In the genomic region with DNA sequence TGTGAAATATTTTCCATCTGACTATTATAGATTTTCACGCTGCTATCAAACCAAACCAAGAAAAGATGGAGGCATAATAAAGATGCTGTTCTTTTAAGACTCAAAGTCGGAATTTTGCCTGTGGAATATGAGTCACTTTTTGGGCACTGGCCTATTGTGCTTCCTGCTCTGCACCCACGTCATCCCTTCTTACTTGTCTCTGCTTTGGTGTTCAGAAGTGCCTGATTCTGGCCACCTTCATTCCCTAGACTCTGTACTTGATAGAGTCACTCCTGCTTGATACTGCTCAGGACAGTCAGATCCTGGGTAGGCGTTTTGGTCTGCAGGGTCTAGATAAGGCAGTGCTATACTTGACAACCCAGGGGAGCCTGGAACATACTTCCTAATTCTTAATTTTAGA, we compare ENCODE assay signal across 3 cellular contexts.
TF ChIP-seq lines count a peak whose summit lies in the region.

No MANE protein-coding gene starts in this region.

TF ChIP-seq in liver, 16 proteins besides CTCF, POLR2A, EP300 and RAD21:
- TF ChIP-seq JUND (IDR thresholded peaks at IDR 0.05), result peak; percentile 31 to 34
- no peak for TF ChIP-seq RXRA (IDR thresholded peaks at IDR 0.05)

TF ChIP-seq in HepG2, 621 proteins besides CTCF, POLR2A, EP300 and RAD21:
- TF ChIP-seq ZKSCAN8 (CRISPR knock-in tag; IDR thresholded peaks at IDR 0.05; ENCODE audit: borderline replicate concordance) (no peak), NCOA5 (CRISPR knock-in tag; IDR thresholded peaks at IDR 0.05) (no peak), NCOR1 (IDR thresholded peaks at IDR 0.05; ENCODE audit: borderline replicate concordance, low read length) (no peak), KLF11 (CRISPR knock-in tag; IDR thresholded peaks at IDR 0.05) (no peak), ARHGAP35 (CRISPR knock-in tag; IDR thresholded peaks at IDR 0.05; ENCODE audit: borderline replicate concordance) (no peak), ZNF549 (CRISPR knock-in tag; IDR thresholded peaks at IDR 0.05) (no peak), ZNF615 (CRISPR knock-in tag; IDR thresholded peaks at IDR 0.05; ENCODE audit: borderline replicate concordance) (no peak), AKAP8 (CRISPR knock-in tag; IDR thresholded peaks at IDR 0.05) (no peak), ZNF441 (CRISPR knock-in tag; IDR thresholded peaks at IDR 0.05; ENCODE audit: borderline replicate concordance) (no peak), ZNF777 (CRISPR knock-in tag; IDR thresholded peaks at IDR 0.05) (no peak), RARG (CRISPR knock-in tag; IDR thresholded peaks at IDR 0.05; ENCODE audit: low read depth) (no peak), E2F5 (CRISPR knock-in tag; conservative IDR thresholded peaks at IDR 0.05) (no peak), PITX1 (CRISPR knock-in tag; IDR thresholded peaks at IDR 0.05) (no peak), ZNF3 (CRISPR knock-in tag; IDR thresholded peaks at IDR 0.05) (no peak), TSC22D2 (CRISPR knock-in tag; IDR thresholded peaks at IDR 0.05; ENCODE audit: borderline replicate concordance) (no peak), SMYD3 (CRISPR knock-in tag; IDR thresholded peaks at IDR 0.05) (no peak), FOXJ3 (CRISPR knock-in tag; IDR thresholded peaks at IDR 0.05; ENCODE audit: borderline replicate concordance) (no peak), ZBTB39 (CRISPR knock-in tag; IDR thresholded peaks at IDR 0.05) (no peak), SALL2 (CRISPR knock-in tag; IDR thresholded peaks at IDR 0.05) (no peak)
- TF ChIP-seq, protein P1, sequence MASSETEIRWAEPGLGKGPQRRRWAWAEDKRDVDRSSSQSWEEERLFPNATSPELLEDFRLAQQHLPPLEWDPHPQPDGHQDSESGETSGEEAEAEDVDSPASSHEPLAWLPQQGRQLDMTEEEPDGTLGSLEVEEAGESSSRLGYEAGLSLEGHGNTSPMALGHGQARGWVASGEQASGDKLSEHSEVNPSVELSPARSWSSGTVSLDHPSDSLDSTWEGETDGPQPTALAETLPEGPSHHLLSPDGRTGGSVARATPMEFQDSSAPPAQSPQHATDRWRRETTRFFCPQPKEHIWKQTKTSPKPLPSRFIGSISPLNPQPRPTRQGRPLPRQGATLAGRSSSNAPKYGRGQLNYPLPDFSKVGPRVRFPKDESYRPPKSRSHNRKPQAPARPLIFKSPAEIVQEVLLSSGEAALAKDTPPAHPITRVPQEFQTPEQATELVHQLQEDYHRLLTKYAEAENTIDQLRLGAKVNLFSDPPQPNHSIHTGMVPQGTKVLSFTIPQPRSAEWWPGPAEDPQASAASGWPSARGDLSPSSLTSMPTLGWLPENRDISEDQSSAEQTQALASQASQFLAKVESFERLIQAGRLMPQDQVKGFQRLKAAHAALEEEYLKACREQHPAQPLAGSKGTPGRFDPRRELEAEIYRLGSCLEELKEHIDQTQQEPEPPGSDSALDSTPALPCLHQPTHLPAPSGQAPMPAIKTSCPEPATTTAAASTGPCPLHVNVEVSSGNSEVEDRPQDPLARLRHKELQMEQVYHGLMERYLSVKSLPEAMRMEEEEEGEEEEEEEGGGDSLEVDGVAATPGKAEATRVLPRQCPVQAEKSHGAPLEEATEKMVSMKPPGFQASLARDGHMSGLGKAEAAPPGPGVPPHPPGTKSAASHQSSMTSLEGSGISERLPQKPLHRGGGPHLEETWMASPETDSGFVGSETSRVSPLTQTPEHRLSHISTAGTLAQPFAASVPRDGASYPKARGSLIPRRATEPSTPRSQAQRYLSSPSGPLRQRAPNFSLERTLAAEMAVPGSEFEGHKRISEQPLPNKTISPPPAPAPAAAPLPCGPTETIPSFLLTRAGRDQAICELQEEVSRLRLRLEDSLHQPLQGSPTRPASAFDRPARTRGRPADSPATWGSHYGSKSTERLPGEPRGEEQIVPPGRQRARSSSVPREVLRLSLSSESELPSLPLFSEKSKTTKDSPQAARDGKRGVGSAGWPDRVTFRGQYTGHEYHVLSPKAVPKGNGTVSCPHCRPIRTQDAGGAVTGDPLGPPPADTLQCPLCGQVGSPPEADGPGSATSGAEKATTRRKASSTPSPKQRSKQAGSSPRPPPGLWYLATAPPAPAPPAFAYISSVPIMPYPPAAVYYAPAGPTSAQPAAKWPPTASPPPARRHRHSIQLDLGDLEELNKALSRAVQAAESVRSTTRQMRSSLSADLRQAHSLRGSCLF (CRISPR knock-in tag; IDR thresholded peaks at IDR 0.05; ENCODE audit: borderline replicate concordance), result no peak

TF ChIP-seq in WTC11, 78 proteins besides CTCF, POLR2A, EP300 and RAD21 (continues in another document):
- TF ChIP-seq, protein P2, sequence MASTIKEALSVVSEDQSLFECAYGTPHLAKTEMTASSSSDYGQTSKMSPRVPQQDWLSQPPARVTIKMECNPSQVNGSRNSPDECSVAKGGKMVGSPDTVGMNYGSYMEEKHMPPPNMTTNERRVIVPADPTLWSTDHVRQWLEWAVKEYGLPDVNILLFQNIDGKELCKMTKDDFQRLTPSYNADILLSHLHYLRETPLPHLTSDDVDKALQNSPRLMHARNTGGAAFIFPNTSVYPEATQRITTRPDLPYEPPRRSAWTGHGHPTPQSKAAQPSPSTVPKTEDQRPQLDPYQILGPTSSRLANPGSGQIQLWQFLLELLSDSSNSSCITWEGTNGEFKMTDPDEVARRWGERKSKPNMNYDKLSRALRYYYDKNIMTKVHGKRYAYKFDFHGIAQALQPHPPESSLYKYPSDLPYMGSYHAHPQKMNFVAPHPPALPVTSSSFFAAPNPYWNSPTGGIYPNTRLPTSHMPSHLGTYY (CRISPR knock-in tag; IDR thresholded peaks at IDR 0.05), result no peak
- TF ChIP-seq ZNF232 (CRISPR knock-in tag; IDR thresholded peaks at IDR 0.05), result no peak
- TF ChIP-seq RORB (CRISPR knock-in tag; IDR thresholded peaks at IDR 0.05), result no peak
- no peak for TF ChIP-seq ZNF281 (CRISPR knock-in tag; IDR thresholded peaks at IDR 0.05)
- TF ChIP-seq, protein P3, sequence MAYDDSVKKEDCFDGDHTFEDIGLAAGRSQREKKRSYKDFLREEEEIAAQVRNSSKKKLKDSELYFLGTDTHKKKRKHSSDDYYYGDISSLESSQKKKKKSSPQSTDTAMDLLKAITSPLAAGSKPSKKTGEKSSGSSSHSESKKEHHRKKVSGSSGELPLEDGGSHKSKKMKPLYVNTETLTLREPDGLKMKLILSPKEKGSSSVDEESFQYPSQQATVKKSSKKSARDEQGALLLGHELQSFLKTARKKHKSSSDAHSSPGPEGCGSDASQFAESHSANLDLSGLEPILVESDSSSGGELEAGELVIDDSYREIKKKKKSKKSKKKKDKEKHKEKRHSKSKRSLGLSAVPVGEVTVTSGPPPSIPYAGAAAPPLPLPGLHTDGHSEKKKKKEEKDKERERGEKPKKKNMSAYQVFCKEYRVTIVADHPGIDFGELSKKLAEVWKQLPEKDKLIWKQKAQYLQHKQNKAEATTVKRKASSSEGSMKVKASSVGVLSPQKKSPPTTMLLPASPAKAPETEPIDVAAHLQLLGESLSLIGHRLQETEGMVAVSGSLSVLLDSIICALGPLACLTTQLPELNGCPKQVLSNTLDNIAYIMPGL (CRISPR knock-in tag; IDR thresholded peaks at IDR 0.05), result no peak
- TF ChIP-seq ARID4B (CRISPR knock-in tag; IDR thresholded peaks at IDR 0.05; ENCODE audit: borderline replicate concordance), result no peak
- TF ChIP-seq, protein P4, sequence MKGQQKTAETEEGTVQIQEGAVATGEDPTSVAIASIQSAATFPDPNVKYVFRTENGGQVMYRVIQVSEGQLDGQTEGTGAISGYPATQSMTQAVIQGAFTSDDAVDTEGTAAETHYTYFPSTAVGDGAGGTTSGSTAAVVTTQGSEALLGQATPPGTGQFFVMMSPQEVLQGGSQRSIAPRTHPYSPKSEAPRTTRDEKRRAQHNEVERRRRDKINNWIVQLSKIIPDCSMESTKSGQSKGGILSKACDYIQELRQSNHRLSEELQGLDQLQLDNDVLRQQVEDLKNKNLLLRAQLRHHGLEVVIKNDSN (CRISPR knock-in tag; IDR thresholded peaks at IDR 0.05), result no peak
- TF ChIP-seq, protein P5, sequence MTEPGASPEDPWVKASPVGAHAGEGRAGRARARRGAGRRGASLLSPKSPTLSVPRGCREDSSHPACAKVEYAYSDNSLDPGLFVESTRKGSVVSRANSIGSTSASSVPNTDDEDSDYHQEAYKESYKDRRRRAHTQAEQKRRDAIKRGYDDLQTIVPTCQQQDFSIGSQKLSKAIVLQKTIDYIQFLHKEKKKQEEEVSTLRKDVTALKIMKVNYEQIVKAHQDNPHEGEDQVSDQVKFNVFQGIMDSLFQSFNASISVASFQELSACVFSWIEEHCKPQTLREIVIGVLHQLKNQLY (CRISPR knock-in tag; IDR thresholded peaks at IDR 0.05), result no peak
- no peak for TF ChIP-seq MXD4 (CRISPR knock-in tag; IDR thresholded peaks at IDR 0.05; ENCODE audit: borderline replicate concordance)
- TF ChIP-seq MYBL2 (CRISPR knock-in tag; IDR thresholded peaks at IDR 0.05), result no peak
- TF ChIP-seq CREM (CRISPR knock-in tag; IDR thresholded peaks at IDR 0.05), result no peak
- no peak for TF ChIP-seq ZNF416 (CRISPR knock-in tag; IDR thresholded peaks at IDR 0.05)
- TF ChIP-seq EMX1 (CRISPR knock-in tag; IDR thresholded peaks at IDR 0.05), result no peak
- TF ChIP-seq ZNF423 (CRISPR knock-in tag; IDR thresholded peaks at IDR 0.05), result no peak
- TF ChIP-seq, protein P6, sequence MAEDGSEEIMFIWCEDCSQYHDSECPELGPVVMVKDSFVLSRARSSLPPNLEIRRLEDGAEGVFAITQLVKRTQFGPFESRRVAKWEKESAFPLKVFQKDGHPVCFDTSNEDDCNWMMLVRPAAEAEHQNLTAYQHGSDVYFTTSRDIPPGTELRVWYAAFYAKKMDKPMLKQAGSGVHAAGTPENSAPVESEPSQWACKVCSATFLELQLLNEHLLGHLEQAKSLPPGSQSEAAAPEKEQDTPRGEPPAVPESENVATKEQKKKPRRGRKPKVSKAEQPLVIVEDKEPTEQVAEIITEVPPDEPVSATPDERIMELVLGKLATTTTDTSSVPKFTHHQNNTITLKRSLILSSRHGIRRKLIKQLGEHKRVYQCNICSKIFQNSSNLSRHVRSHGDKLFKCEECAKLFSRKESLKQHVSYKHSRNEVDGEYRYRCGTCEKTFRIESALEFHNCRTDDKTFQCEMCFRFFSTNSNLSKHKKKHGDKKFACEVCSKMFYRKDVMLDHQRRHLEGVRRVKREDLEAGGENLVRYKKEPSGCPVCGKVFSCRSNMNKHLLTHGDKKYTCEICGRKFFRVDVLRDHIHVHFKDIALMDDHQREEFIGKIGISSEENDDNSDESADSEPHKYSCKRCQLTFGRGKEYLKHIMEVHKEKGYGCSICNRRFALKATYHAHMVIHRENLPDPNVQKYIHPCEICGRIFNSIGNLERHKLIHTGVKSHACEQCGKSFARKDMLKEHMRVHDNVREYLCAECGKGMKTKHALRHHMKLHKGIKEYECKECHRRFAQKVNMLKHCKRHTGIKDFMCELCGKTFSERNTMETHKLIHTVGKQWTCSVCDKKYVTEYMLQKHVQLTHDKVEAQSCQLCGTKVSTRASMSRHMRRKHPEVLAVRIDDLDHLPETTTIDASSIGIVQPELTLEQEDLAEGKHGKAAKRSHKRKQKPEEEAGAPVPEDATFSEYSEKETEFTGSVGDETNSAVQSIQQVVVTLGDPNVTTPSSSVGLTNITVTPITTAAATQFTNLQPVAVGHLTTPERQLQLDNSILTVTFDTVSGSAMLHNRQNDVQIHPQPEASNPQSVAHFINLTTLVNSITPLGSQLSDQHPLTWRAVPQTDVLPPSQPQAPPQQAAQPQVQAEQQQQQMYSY (CRISPR knock-in tag; IDR thresholded peaks at IDR 0.05), result no peak
- TF ChIP-seq CBFB (CRISPR knock-in tag; IDR thresholded peaks at IDR 0.05; ENCODE audit: low read depth), result no peak
- TF ChIP-seq, protein P7, sequence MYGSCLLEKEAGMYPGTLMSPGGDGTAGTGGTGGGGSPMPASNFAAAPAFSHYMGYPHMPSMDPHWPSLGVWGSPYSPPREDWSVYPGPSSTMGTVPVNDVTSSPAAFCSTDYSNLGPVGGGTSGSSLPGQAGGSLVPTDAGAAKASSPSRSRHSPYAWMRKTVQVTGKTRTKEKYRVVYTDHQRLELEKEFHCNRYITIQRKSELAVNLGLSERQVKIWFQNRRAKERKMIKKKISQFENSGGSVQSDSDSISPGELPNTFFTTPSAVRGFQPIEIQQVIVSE (CRISPR knock-in tag; IDR thresholded peaks at IDR 0.05; ENCODE audit: borderline replicate concordance), result no peak
